12 cellular contexts compared by ENCODE assay signal in the genomic region with DNA sequence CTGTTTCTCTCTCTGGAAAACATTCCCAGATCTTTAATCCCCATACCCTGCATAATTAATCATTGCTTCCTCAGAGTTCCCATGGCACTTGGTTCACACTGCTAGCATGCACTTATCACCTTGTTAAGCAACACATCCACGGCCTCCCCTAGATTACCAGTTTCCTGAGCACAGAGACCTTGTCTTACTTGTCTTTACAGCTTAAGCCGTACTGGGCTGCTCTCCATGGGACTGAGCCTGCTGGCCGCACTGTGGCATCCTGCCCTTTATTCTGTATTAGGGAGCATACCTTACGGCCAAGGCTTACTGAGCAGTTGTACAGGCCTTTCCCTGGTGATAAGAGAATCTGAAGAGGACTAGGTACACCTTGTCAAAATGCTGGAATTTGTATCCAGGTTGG.
A peak's percentile ranks its signal among the peaks of the same experiment; 100 is the strongest.
DNase-seq lines count a peak whose midpoint lies in the region; ATAC-seq and TF ChIP-seq lines count a peak whose summit lies in the region.
"Had no signal": no experiment of that assay in that cellular context is flagged by ENCODE, and none has a peak within 500 bp of the region (broad histone marks: within the 10 kb centered on the region; RNA-seq: fewer than 3 reads in every experiment).

No MANE protein-coding gene starts in this region.

- DNase-seq in Calu3 (peak; percentile 39), adrenal gland (no peak), foreskin keratinocyte (no peak), psoas muscle (peak; percentile 37 to 76), glomerular visceral epithelial cell (ENCODE audit: extremely low spot score) (no peak), GDM1 (lab: John Stamatoyannopoulos, UW) (no peak)
- DNase-seq in activated CD4-positive, alpha-beta T cell treated with anti-CD3 and anti-CD28 coated beads, Interleukin-2, amount 50 U/mL, for 1 hour = no peak
- DNase-seq: activated T-cell treated with anti-CD3 and anti-CD28 coated beads, Interleukin-2, amount 50 U/mL, for 24 hours; CD8-positive, alpha-beta T cell; naive B cell; T-helper 17 cell had no signal

- H3K4me1 ChIP-seq in adrenal gland (replicated peaks in 1 of 2) = peaks cover 30 to 45% of the 10 kb centered on the region in 2 donors
- peaks cover 36% of the 10 kb centered on the region for H3K4me1 ChIP-seq in foreskin keratinocyte
- H3K4me1 ChIP-seq in psoas muscle = peaks cover 58% of the 10 kb centered on the region

- TF ChIP-seq POLR2A in adrenal gland (IDR thresholded peaks at IDR 0.05) = no peak

- peak overlapping the region; percentile 10 for H3K4me3 Mint-ChIP-seq in Calu3 (ENCODE audit: low read depth, unreplicated experiment)
- H3K4me3 Mint-ChIP-seq: activated T-cell treated with anti-CD3 and anti-CD28 coated beads, Interleukin-2, amount 50 U/mL, for 24 hours; CD8-positive, alpha-beta T cell; T-helper 17 cell had no signal

- H3K27ac ChIP-seq in adrenal gland (peak overlapping the region in 4 of 5 donors; percentile 44 to 89 (median 68)), foreskin keratinocyte (peak overlapping the region; percentile 81), psoas muscle (peak overlapping the region; percentile 87)

- H3K9me3 ChIP-seq in adrenal gland (replicated peaks in 1 of 3) = no peaks in the 10 kb centered on the region
- H3K9me3 ChIP-seq in psoas muscle = no peaks in the 10 kb centered on the region

- peak overlapping the region; percentile 73 for H3K27ac Mint-ChIP-seq in Calu3 (ENCODE audit: unreplicated experiment)
- H3K27ac Mint-ChIP-seq: activated T-cell treated with anti-CD3 and anti-CD28 coated beads, Interleukin-2, amount 50 U/mL, for 24 hours; CD8-positive, alpha-beta T cell; T-helper 17 cell had no signal

- H3K27me3 ChIP-seq in adrenal gland (no peaks in the 10 kb centered on the region), foreskin keratinocyte (no peaks in the 10 kb centered on the region), psoas muscle (ENCODE audit: insufficient read depth in 3 of 3, low read length in 2 of 3) (no peaks in the 10 kb centered on the region)

- BruUV-seq in Calu3 (replicated peaks; lab: Mats Ljungman, UMichigan) = no TSS peak

- no peak for ATAC-seq in foreskin keratinocyte
- peak; percentile 69 to 88 (median 84) for ATAC-seq in psoas muscle
- no peak for ATAC-seq in GM21576 (IDR thresholded peaks at IDR 0.05; ENCODE audit: unreplicated experiment)
- ATAC-seq: CD8-positive, alpha-beta T cell; T-helper 17 cell had no signal

- peaks cover 28% of the 10 kb centered on the region for H3K36me3 Mint-ChIP-seq in Calu3 (ENCODE audit: insufficient read depth, unreplicated experiment)
- H3K36me3 Mint-ChIP-seq: CD8-positive, alpha-beta T cell; naive B cell had no signal

- 72 to 95% (median 81%) methylated on average over 4 of the region's 4 CpGs for WGBS in adrenal gland, 4 donors
- WGBS in psoas muscle, 3 donors = 12 to 35% (median 18%) methylated on average over 4 of the region's 4 CpGs

- TF ChIP-seq CTCF in Calu3 (IDR thresholded peaks at IDR 0.05; ENCODE audit: unreplicated experiment) (no peak), adrenal gland (IDR thresholded peaks at IDR 0.05) (no peak), foreskin keratinocyte (conservative IDR thresholded peaks at IDR 0.05) (no peak), psoas muscle (IDR thresholded peaks at IDR 0.05) (no peak)

- H3K4me3 ChIP-seq in adrenal gland (no peak overlapping the region), psoas muscle (no peak overlapping the region)

- CTCF ChIA-PET in Calu3 (lab: Charles Lee) = interaction anchor here (1.1 to 3.0 kb wide), 10 partner anchors 8 to 443 kb away, joined by 3 to 24 read pairs (median 6); no protein-coding TSS in a partner anchor

- intact Hi-C loops in Calu3 (cut with micrococcal nuclease; ENCODE audit: unreplicated experiment) (no loop called here), adrenal gland (cut with DNase I) (loop anchor here in 1 of 2 donors (10.0 kb wide), 1 partner anchor 77 kb away; no protein-coding TSS in a partner anchor), psoas muscle (cut with DNase I) (loop anchor here (5.0 to 10.0 kb wide), 6 partner anchors 79 to 494 kb away; a partner anchor contains a TSS)

- H3K4me1 Mint-ChIP-seq in Calu3 (ENCODE audit: low read depth, unreplicated experiment) = peaks cover 70% of the 10 kb centered on the region

- H3K9me3 Mint-ChIP-seq in Calu3 (ENCODE audit: low read depth, unreplicated experiment) = no peaks in the 10 kb centered on the region
- H3K9me3 Mint-ChIP-seq: activated T-cell treated with anti-CD3 and anti-CD28 coated beads, Interleukin-2, amount 50 U/mL, for 24 hours; CD8-positive, alpha-beta T cell; naive B cell had no signal

- no peaks in the 10 kb centered on the region for H3K36me3 ChIP-seq in adrenal gland (replicated peaks in 1 of 2)
- H3K36me3 ChIP-seq in psoas muscle (ENCODE audit: insufficient read depth in 1 of 2, low read depth in 1 of 2) = no peaks in the 10 kb centered on the region

- no peaks in the 10 kb centered on the region for H3K27me3 Mint-ChIP-seq in Calu3 (ENCODE audit: unreplicated experiment)
- H3K27me3 Mint-ChIP-seq: activated T-cell treated with anti-CD3 and anti-CD28 coated beads, Interleukin-2, amount 50 U/mL, for 24 hours; naive B cell had no signal

Comparison
In these comparisons a context has a peak if more than half of its experiments do, and no peak if none do; other contexts are left out.
1. DNase-seq: peak in Calu3 (single experiment) and psoas muscle (2 of 2); none in adrenal gland (0 of 7), foreskin keratinocyte (0 of 2), glomerular visceral epithelial cell (single experiment), GDM1 (single experiment) and activated CD4-positive, alpha-beta T cell treated with anti-CD3 and anti-CD28 coated beads, Interleukin-2, amount 50 U/mL, for 1 hour (single experiment).
2. ATAC-seq: peak in psoas muscle (4 of 4); none in foreskin keratinocyte (single experiment) and GM21576 (single experiment).
3. Peak in every context shown above with its lines, with median percentiles within 50 percentile points of each other: H3K27ac ChIP-seq.